ENCODE assay signal across 19 cellular contexts in the genomic region with DNA sequence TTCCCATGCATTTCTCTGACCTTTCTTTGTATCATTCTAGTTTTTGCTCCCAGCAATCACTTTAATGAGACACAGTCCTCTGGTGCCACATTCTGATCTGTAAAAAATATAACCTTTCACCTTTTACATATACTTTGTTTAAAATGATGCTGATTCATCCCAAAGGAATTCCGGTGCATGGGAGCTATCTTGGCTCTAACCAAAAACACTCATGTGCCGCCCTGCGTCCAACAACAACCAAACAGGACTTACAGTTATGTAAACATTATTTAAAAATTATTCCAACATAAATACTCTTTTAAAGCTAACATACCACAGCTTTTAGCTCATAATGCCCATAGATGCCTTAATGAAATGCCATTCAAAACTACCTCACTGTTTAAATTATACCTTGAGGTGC. TPM values are rescaled to one million over a fixed set of nuclear protein-coding genes. Genes with fewer than 3 reads are reported as not detected.
A peak's percentile ranks its signal among the peaks of the same experiment; 100 is the strongest.
DNase-seq lines count a peak whose midpoint lies in the region; ATAC-seq and TF ChIP-seq lines count a peak whose summit lies in the region.
"Had no signal": no experiment of that assay in that cellular context is flagged by ENCODE, and none has a peak within 500 bp of the region (broad histone marks: within the 10 kb centered on the region; RNA-seq: fewer than 3 reads in every experiment).

No MANE protein-coding gene starts in this region.

- peak; percentile 55 for ATAC-seq in Panc1
- ATAC-seq: CD8-positive, alpha-beta T cell; HepG2; SK-N-SH treated with all-trans-retinoic acid at 6 μM for 48 hours had no signal

- in situ Hi-C loops in Panc1 (cut with HindIII; ENCODE audit: low pct_unique_long_range_greater_than_20kb, low sequenced_read_pairs): no loop called here

- H3K27me3 ChIP-seq in Panc1 (ENCODE audit: control insufficient read depth, insufficient read depth, low read length): peaks cover 6% of the 10 kb centered on the region
- no peaks in the 10 kb centered on the region for H3K27me3 ChIP-seq in dorsolateral prefrontal cortex
- peaks cover 12% of the 10 kb centered on the region for H3K27me3 ChIP-seq in suprapubic skin

- DNase-seq in H4 (ENCODE audit: low spot score) (peak; percentile 23), Panc1 (ENCODE audit: low read depth, low spot score) (no peak), dorsolateral prefrontal cortex (no peak), suprapubic skin (ENCODE audit: low spot score in 2 of 2) (no peak), islet precursor cell (no peak)
- DNase-seq in activated CD4-positive, CD25-positive, alpha-beta regulatory T cell treated with anti-CD3 and anti-CD28 coated beads, Interleukin-2, amount 50 U/mL, for 72 hours: no peak
- DNase-seq: ACHN; CD8-positive, alpha-beta T cell; H9; Karpas-422; NCI-H1436; NCI-H2029 treated with DMSO at 0.1 percent for 48 hours; NCI-H526; OCI-M1; Right ventricle myocardium superior had no signal

- H3K4me3 ChIP-seq in Panc1 (ENCODE audit: low read depth in 2 of 2, low read length in 2 of 2) (no peak overlapping the region), dorsolateral prefrontal cortex (no peak overlapping the region), suprapubic skin (no peak overlapping the region)

- CTCF ChIA-PET in Panc1 (lab: Charles Lee): no interaction called here

- TF ChIP-seq POLR2A in suprapubic skin (IDR thresholded peaks at IDR 0.05): no peak

- POLR2A ChIA-PET in Panc1 (lab: Charles Lee): interaction anchor here (0.6 kb wide), 1 partner anchor 220 kb away, joined by 3 read pairs; the partner anchor contains the start of gene TM9SF3

- 50% methylated on average over 3 of the region's 3 CpGs for WGBS in suprapubic skin

- H3K4me1 ChIP-seq in Panc1 (ENCODE audit: control insufficient read depth, insufficient read depth, low read length) (peaks cover 19% of the 10 kb centered on the region), suprapubic skin (no peaks in the 10 kb centered on the region)

- no peaks in the 10 kb centered on the region for H3K36me3 ChIP-seq in Panc1 (ENCODE audit: control insufficient read depth, insufficient read depth, low read length)
- no peaks in the 10 kb centered on the region for H3K36me3 ChIP-seq in suprapubic skin

- intact Hi-C loops in Panc1 (cut with micrococcal nuclease; ENCODE audit: unreplicated experiment) (no loop called here), dorsolateral prefrontal cortex (cut with DNase I) (no loop called here)

- H3K27ac ChIP-seq in Panc1 (ENCODE audit: low read length): no peak overlapping the region
- H3K27ac ChIP-seq in dorsolateral prefrontal cortex: peak overlapping the region in 56 of 59 donors; percentile 7 to 91 (median 82)
- peak overlapping the region; percentile 7 for H3K27ac ChIP-seq in temporal lobe (ENCODE audit: low read depth, low read length)
- H3K27ac ChIP-seq in suprapubic skin: no peak overlapping the region

- no TSS peak for BruUV-seq in Panc1 (replicated peaks; lab: Mats Ljungman, UMichigan)

- no peak for TF ChIP-seq EP300 in suprapubic skin (IDR thresholded peaks at IDR 0.05)

- no peak for TF ChIP-seq CTCF in Panc1 (IDR thresholded peaks at IDR 0.05)
- no peak for TF ChIP-seq CTCF in dorsolateral prefrontal cortex (IDR thresholded peaks at IDR 0.05 in 54 of 56, conservative IDR thresholded peaks at IDR 0.05 in 2 of 56; ENCODE audit: low read depth in 1 of 56, partially characterized antibody in 56 of 56)
- no peak for TF ChIP-seq CTCF in suprapubic skin (IDR thresholded peaks at IDR 0.05)

- H3K9me3 ChIP-seq in Panc1 (ENCODE audit: control insufficient read depth, insufficient read depth, low read depth, low read length) (no peaks in the 10 kb centered on the region), suprapubic skin (no peaks in the 10 kb centered on the region)

RNA-seq across cellular contexts. Expression of gene OPALIN, which starts 7.7 kb away (rescaled TPM):
- not detected in 2 replicates for total RNA-seq in H4 (2014; rRNA removed; shearing (Covaris generic))
- total RNA-seq in Panc1 (2021; ENCODE audit: unreplicated experiment) (not detected), dorsolateral prefrontal cortex (100 to 1,000 TPM in 24 of 120 experiments, 10 to 100 TPM in 94, 1 to 10 TPM in 2; 4.3 to 287 (median 60.3) TPM), temporal lobe (not detected), suprapubic skin (not detected)
- polyA plus RNA-seq in Panc1 (2012; ENCODE audit: insufficient read length): not detected
- total RNA-seq: CD8-positive, alpha-beta T cell; H9; HepG2; Right ventricle myocardium superior had no signal
- polyA plus RNA-seq: BJ, HepG2 had no signal

Comparison
In these comparisons a context has a peak if more than half of its experiments do, and no peak if none do; other contexts are left out.
1. H3K27ac ChIP-seq: peak in dorsolateral prefrontal cortex (56 of 59) and temporal lobe (single experiment); none in Panc1 (single experiment) and suprapubic skin (single experiment).